In the genomic region with DNA sequence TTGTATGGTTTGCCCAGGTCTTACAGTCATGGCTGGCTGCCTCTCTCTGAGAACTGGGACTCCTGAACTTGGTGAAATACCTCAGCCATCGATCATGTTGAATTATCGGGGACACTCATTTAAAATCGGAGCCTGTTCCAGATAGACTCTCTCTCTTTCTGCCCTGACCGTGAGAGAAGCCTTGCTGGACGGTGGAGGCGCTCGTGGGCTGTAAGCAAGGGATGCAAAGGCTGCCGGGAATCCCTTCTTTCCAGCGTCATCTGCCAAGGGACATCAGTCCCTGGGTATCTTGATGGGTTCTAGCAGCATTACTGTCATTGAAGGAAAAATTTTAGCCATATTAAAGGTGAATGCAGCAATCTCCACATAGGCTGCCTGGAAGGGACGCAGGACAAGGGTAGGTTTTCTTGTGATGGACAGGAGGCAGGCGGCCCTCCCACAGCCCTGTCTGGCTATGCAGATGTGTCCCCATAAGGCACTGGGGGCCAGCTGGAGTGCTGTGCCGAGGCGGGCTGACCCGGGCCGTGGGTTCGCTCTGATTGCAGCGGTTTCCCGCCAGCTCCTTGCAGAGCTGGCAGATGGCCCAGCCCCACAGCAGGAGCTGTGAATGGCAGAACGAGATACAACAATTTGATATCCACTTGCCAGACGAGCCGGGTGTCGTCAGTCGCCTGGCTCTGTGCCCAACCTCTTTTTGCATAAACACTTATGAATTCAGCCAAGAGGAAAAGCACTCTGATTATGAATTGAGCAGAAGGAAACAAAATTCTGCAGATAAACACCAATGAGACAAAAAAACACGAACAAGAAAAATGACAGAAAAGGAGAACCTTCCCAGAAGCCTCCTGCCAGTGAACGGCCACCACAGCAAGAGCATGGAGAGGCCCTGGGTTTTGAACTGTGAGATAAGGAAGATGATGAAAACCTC, we compare ENCODE assay signal across 8 cellular contexts.
DNase-seq lines count a peak whose midpoint lies in the region; TF ChIP-seq lines count a peak whose summit lies in the region.
"Not testable (repeated sequence)": the region's sequence is repeated elsewhere in the genome, so short reads cannot be mapped to it uniquely, and the experiment has no call there.

No MANE protein-coding gene starts in this region.

- TF ChIP-seq EP300 in Ishikawa (IDR thresholded peaks at IDR 0.05; ENCODE audit: borderline replicate concordance), result not testable (repeated sequence)

- not testable (repeated sequence) for H3K79me1 ChIP-seq in mesendoderm (ENCODE audit: low read length)

- H4K20me1 ChIP-seq in smooth muscle cell (ENCODE audit: low read depth), result not testable (repeated sequence)

- peak; percentile 12; the same call in 1 of the 2 replicates for TF ChIP-seq RAD21 in Ishikawa (IDR thresholded peaks at IDR 0.05; ENCODE audit: low read depth)

- peak overlapping the region; percentile 37 for H3K4ac ChIP-seq in mesendoderm (ENCODE audit: low read depth, low read length)

- not testable (repeated sequence) for H2AK5ac ChIP-seq in mesendoderm (ENCODE audit: low read length)

- H2BK15ac ChIP-seq in mesendoderm (replicated peaks; ENCODE audit: low read depth), result not testable (repeated sequence)

- peak overlapping the region; percentile 17 for H3K56ac ChIP-seq in mesendoderm (ENCODE audit: low read length)

- H3K23ac ChIP-seq in mesendoderm (ENCODE audit: low read length), result not testable (repeated sequence)

- not testable (repeated sequence) for H4K5ac ChIP-seq in mesendoderm (ENCODE audit: low read length)

- H3F3A ChIP-seq in smooth muscle cell (ENCODE audit: low read depth), result not testable (repeated sequence)

- not testable (repeated sequence) for H4K8ac ChIP-seq in mesendoderm (ENCODE audit: low read depth, low read length)

- peak overlapping the region; percentile 1 for H2BK5ac ChIP-seq in mesendoderm (ENCODE audit: low read length)

- peak; percentile 19 for TF ChIP-seq CTCF in brain microvascular endothelial cell (IDR thresholded peaks at IDR 0.05; ENCODE audit: low read depth, low read length, missing control alignments)
- TF ChIP-seq CTCF in cardiac muscle cell (IDR thresholded peaks at IDR 0.05; ENCODE audit: low read depth, low read length), result peak; percentile 13
- TF ChIP-seq CTCF in smooth muscle cell (IDR thresholded peaks at IDR 0.05; ENCODE audit: borderline replicate concordance, insufficient read depth, poor library complexity, severe bottlenecking), result not testable (repeated sequence)

- peak overlapping the region; percentile 8 for H2AFZ ChIP-seq in smooth muscle cell (ENCODE audit: low read depth)

- not testable (repeated sequence) for H3K27ac ChIP-seq in brain microvascular endothelial cell; mesendoderm (ENCODE audit: low read depth, low read length); smooth muscle cell (ENCODE audit: low read depth)
- peak overlapping the region; percentile 48 for H3K27ac ChIP-seq in cardiac muscle cell

- H3K18ac ChIP-seq in mesendoderm (ENCODE audit: low read length), result not testable (repeated sequence)

- DNase-seq in COR-L47 (lab: John Stamatoyannopoulos, UW) (peak; percentile 88), NCI-H2171 treated with DMSO at 0.1 percent for 48 hours (lab: John Stamatoyannopoulos, UW) (peak; percentile 83), SK-N-DZ (ENCODE audit: low spot score) (peak; percentile 62), brain microvascular endothelial cell (peak; percentile 39), cardiac muscle cell (ENCODE audit: low read depth in 1 of 2, low spot score in 1 of 2) (peak; percentile 75 to 93), mesendoderm (peak; percentile 77)
- not testable (repeated sequence) for DNase-seq in smooth muscle cell (lab: John Stamatoyannopoulos, UW; ENCODE audit: unreplicated experiment)

- H3K4me3 ChIP-seq in brain microvascular endothelial cell (ENCODE audit: low read depth, low read length); cardiac muscle cell; mesendoderm (ENCODE audit: low read length): not testable (repeated sequence)
- peak overlapping the region; percentile 10 for H3K4me3 ChIP-seq in smooth muscle cell

- not testable (repeated sequence) for H3K4me1 ChIP-seq in cardiac muscle cell (ENCODE audit: low read depth); mesendoderm (ENCODE audit: control insufficient read depth, low read depth, low read length); smooth muscle cell (ENCODE audit: low read depth)

- H3K4me2 ChIP-seq in mesendoderm (ENCODE audit: low read length), result not testable (repeated sequence)
- peak overlapping the region; percentile 71 for H3K4me2 ChIP-seq in smooth muscle cell

- H3K36me3 ChIP-seq in brain microvascular endothelial cell (replicated peaks); cardiac muscle cell; mesendoderm (ENCODE audit: control insufficient read depth, insufficient read depth, low read length); smooth muscle cell (ENCODE audit: low read depth): not testable (repeated sequence)

- WGBS in mesendoderm (ENCODE audit: extremely low coverage, insufficient coverage, low lambda C conversion rate), result no CpG with 5 or more reads among the region's 25 CpGs
- WGBS in smooth muscle cell (ENCODE audit: low lambda C conversion rate), result 35% methylated on average over 24 of the region's 25 CpGs

- in situ Hi-C loops in brain microvascular endothelial cell (cut with HindIII; ENCODE audit: low pct_ligation_motif_present, low sequenced_read_pairs), result not testable (repeated sequence)

- not testable (repeated sequence) for H3K9me3 ChIP-seq in cardiac muscle cell (ENCODE audit: low read depth); smooth muscle cell (replicated peaks; ENCODE audit: low read depth)

- H3K9ac ChIP-seq in mesendoderm (ENCODE audit: low read length); smooth muscle cell (ENCODE audit: low read depth): not testable (repeated sequence)

- H3K79me2 ChIP-seq in mesendoderm (ENCODE audit: control insufficient read depth, insufficient read depth, low read length); smooth muscle cell (ENCODE audit: low read depth): not testable (repeated sequence)

- H2BK120ac ChIP-seq in mesendoderm (ENCODE audit: low read depth, low read length), result not testable (repeated sequence)

- not testable (repeated sequence) for H3K27me3 ChIP-seq in brain microvascular endothelial cell (replicated peaks); cardiac muscle cell; mesendoderm (ENCODE audit: insufficient read depth, low read length, poor library complexity); smooth muscle cell (ENCODE audit: low read depth)

TF ChIP-seq in Ishikawa, 13 proteins besides CTCF, POLR2A, EP300 and RAD21:
- peak; percentile 80 for TF ChIP-seq NFIC (IDR thresholded peaks at IDR 0.05)
